8 cellular contexts compared by ENCODE assay signal in the genomic region with DNA sequence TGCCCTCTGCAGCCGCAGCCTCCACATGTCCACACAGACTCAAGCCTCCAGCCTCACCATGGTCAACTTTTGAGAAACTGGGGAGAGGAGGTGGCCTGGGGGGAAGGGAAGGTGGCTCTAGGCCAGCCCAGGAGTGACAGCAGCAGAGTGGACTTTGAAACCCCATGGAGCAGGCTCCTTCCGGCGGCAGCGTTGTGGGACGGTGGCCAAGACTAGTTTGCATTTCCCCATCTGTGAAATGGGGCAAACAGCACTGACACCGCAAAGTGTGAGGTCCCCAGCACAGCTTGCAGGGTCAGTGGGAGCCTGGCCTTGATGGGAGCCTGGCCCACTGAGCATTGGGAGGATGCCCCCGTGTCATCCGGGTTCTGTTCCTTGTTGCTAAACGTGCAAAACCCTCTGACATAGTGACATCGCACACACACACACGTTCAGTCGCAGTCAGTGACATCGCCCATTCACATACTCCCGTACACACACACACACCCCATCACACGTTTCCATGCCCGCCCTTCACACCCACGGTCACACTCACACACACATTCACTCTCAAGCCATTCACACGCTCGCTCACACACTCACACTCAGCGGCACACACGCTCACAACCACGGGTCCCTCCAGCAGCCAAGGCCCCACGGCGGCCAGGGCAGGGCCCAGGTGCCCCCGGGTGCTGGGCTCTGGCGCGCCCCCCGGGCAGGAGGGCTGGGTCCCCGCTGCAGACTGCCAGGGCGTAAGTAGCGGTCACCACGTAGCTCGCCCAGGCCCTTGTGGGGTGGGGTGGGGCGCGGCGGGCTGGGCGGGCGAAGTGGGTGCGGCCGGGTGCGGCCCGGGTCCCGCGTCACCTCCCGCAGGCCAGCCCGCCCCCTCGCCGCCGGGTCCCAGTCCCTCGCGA. TPM values are rescaled to one million over a fixed set of nuclear protein-coding genes. Genes with fewer than 3 reads are reported as not detected.
DNase-seq lines count a peak whose midpoint lies in the region; ATAC-seq and TF ChIP-seq lines count a peak whose summit lies in the region.

No MANE protein-coding gene starts in this region.

- DNase-seq in G401 (ENCODE audit: low spot score) (peak; percentile 29), LHCN-M2 (ENCODE audit: low read depth) (peak; percentile 57), activated T-cell treated with anti-CD3 and anti-CD28 coated beads for 48 hours (ENCODE audit: low read depth) (peak; percentile 12), fibroblast of pulmonary artery (ENCODE audit: low read depth) (peak; percentile 23), neural crest cell (ENCODE audit: low read depth, low spot score) (no peak), GM19240 (ENCODE audit: insufficient read length, low spot score) (no peak), A172 (ENCODE audit: low spot score) (no peak)

- H3K36me3 Mint-ChIP-seq in neural crest cell (ENCODE audit: low read depth) = peaks cover 2% of the 10 kb centered on the region

- H3K4me1 Mint-ChIP-seq in neural crest cell = peaks cover 27% of the 10 kb centered on the region

- peak overlapping the region; percentile 83 for H3K4me3 ChIP-seq in fibroblast of pulmonary artery (replicated peaks; ENCODE audit: low read depth, low read length)

- TF ChIP-seq CTCF in fibroblast of pulmonary artery (IDR thresholded peaks at IDR 0.05; ENCODE audit: low read length, missing control alignments) = no peak
- no peak for TF ChIP-seq CTCF in neural crest cell (conservative IDR thresholded peaks at IDR 0.05)

- in situ Hi-C loops in G401 (cut with HindIII; ENCODE audit: low sequenced_read_pairs) = no loop called here

- no peaks in the 10 kb centered on the region for H3K27me3 Mint-ChIP-seq in neural crest cell (ENCODE audit: low read depth)

- peak; percentile 41 for ATAC-seq in GM21825 (IDR thresholded peaks at IDR 0.05; ENCODE audit: unreplicated experiment)

- no peaks in the 10 kb centered on the region for H3K9me3 Mint-ChIP-seq in neural crest cell

- peak overlapping the region; percentile 99 for H3K4me3 Mint-ChIP-seq in neural crest cell

- peak overlapping the region; percentile 99 for H3K27ac Mint-ChIP-seq in neural crest cell (ENCODE audit: unreplicated experiment)

RNA-seq across cellular contexts. Expression of a gene that starts 0.6 kb away (rescaled TPM):
- 39.0 and 44.6 TPM in 2 replicates for total RNA-seq in G401 (2014; rRNA removed; shearing (Covaris generic))
- 165 and 193 TPM in 2 replicates for total RNA-seq in LHCN-M2 (2014; rRNA removed)
- 530 TPM for polyA plus RNA-seq in LHCN-M2 (2012)
- total RNA-seq in neural crest cell = 105 and 106 TPM in 2 replicates
- total RNA-seq in A172 (2014; rRNA removed; shearing (Covaris generic)) = 45.9 and 57.1 TPM in 2 replicates

RNA-seq across cellular contexts. Expression of a gene that starts 8.2 kb away (rescaled TPM):
- total RNA-seq in G401 (2014; rRNA removed; shearing (Covaris generic)) = not detected in 2 replicates
- total RNA-seq in LHCN-M2 (2014; rRNA removed) (not detected in 2 replicates), neural crest cell (0.66 and 1.3 TPM in 2 replicates)
- polyA plus RNA-seq in LHCN-M2 (2012) = 0.10 TPM
- total RNA-seq in A172 (2014; rRNA removed; shearing (Covaris generic)) = not detected in 2 replicates

RNA-seq across cellular contexts. Expression of a gene that starts 33.9 kb away (rescaled TPM):
- total RNA-seq in G401 (2014; rRNA removed; shearing (Covaris generic)) = 11.1 and 14.7 TPM in 2 replicates
- total RNA-seq in LHCN-M2 (2014; rRNA removed) (34.0 and 36.4 TPM in 2 replicates), neural crest cell (110 and 114 TPM in 2 replicates)
- polyA plus RNA-seq in LHCN-M2 (2012) = 51.7 TPM
- 28.5 and 30.6 TPM in 2 replicates for total RNA-seq in A172 (2014; rRNA removed; shearing (Covaris generic))

Comparison
In these comparisons a context has a peak if more than half of its experiments do, and no peak if none do; other contexts are left out.
1. DNase-seq: peak in G401 (single experiment), LHCN-M2 (single experiment), activated T-cell treated with anti-CD3 and anti-CD28 coated beads for 48 hours (single experiment) and fibroblast of pulmonary artery (single experiment); none in neural crest cell (single experiment), GM19240 (single experiment) and A172 (single experiment).